In genomic region chr20:64057628-64058498, GRCh38 we compare ENCODE assay signal across 8 cellular contexts. TPM values are rescaled to one million over a fixed set of nuclear protein-coding genes. Genes with fewer than 3 reads are reported as not detected.
DNase-seq lines count a peak whose midpoint lies in the region; ATAC-seq, FAIRE-seq and TF ChIP-seq lines count a peak whose summit lies in the region.

No MANE protein-coding gene starts in this region.

- H4K20me1 ChIP-seq in H1 (replicated peaks in 1 of 2; ENCODE audit: control insufficient read depth in 1 of 2, insufficient read depth in 2 of 2, low read length in 2 of 2), result no peaks in the 10 kb centered on the region

- H3K23ac ChIP-seq in H1 (ENCODE audit: insufficient read length), result no peak overlapping the region

- no peak overlapping the region for H3K9ac ChIP-seq in H1 (replicated peaks in 1 of 4; ENCODE audit: extremely low read depth in 1 of 4, low read depth in 3 of 4, low read length in 3 of 4)

- no peaks in the 10 kb centered on the region for H3K9me3 Mint-ChIP-seq in HFFc6
- H3K9me3 Mint-ChIP-seq in naive thymus-derived CD8-positive, alpha-beta T cell, result no peaks in the 10 kb centered on the region

- 0 out of 2 replicates have a peak overlapping the region, but pooled peaks have one; percentile 19 for H2BK5ac ChIP-seq in H1 (ENCODE audit: low read depth, low read length)

- no peak overlapping the region for H2AK5ac ChIP-seq in H1 (ENCODE audit: low read depth, low read length)

- no peaks in the 10 kb centered on the region for H3K79me1 ChIP-seq in H1 (ENCODE audit: low read depth, low read length)

- POLR2A ChIA-PET in H1 (lab: Charles Lee; ENCODE audit: partially characterized antibody), result interaction anchor here (1.7 to 1.8 kb wide), 2 partner anchors 13 to 18 kb away, joined by 8 to 9 read pairs; no protein-coding TSS in a partner anchor
- POLR2A ChIA-PET in naive thymus-derived CD8-positive, alpha-beta T cell (lab: Charles Lee), result interaction anchor here (0.5 to 4.9 kb wide), 9 partner anchors 13 to 621 kb away, joined by 3 to 49 read pairs (median 4); partner anchors contain the start of genes LIME1, OPRL1, PRPF6 and RGS19

- no peaks in the 10 kb centered on the region for H3K79me2 ChIP-seq in H1 (ENCODE audit: control insufficient read depth in 1 of 2, insufficient read depth in 2 of 2, low read length in 2 of 2)

- H2BK120ac ChIP-seq in H1 (replicated peaks; ENCODE audit: low read depth, low read length), result no peak overlapping the region

- no peaks in the 10 kb centered on the region; the same call in 1 of the 2 replicates for H3K23me2 ChIP-seq in H1 (ENCODE audit: low read depth, low read length)

- no peak overlapping the region for H3K27ac ChIP-seq in H1 (ENCODE audit: low read depth, low read length)

- H3K4me2 ChIP-seq in H1 (ENCODE audit: insufficient read depth in 1 of 2, low read depth in 2 of 2, low read length in 2 of 2), result peak overlapping the region in 1 of 2 experiments; percentile 57; a peak in 1 of 4 replicates

- H3K4me1 ChIP-seq in H1 (replicated peaks in 1 of 4; ENCODE audit: control insufficient read depth in 3 of 4, insufficient read depth in 4 of 4, low read length in 3 of 4), result peaks cover 0 to 22% (median 14%) of the 10 kb centered on the region in 4 experiments; a peak in 6 of 7 replicates

- H2BK15ac ChIP-seq in H1 (ENCODE audit: low read length), result peak overlapping the region; percentile 98; the same call in 1 of the 2 replicates

- no peak overlapping the region for H3K27ac Mint-ChIP-seq in HFFc6
- peak overlapping the region in 7 of 10 donors; percentile 7 to 71 (median 57) for H3K27ac Mint-ChIP-seq in naive thymus-derived CD8-positive, alpha-beta T cell

- H3K9me3 ChIP-seq in H1 (ENCODE audit: insufficient read depth in 2 of 2, low read depth in 1 of 2, low read length in 1 of 2), result no peaks in the 10 kb centered on the region

- H3K14ac ChIP-seq in H1 (ENCODE audit: insufficient read length), result no peak overlapping the region

- no peak overlapping the region for H2AFZ ChIP-seq in H1 (ENCODE audit: low read length)

- TF ChIP-seq EP300 in H1 (IDR thresholded peaks at IDR 0.05; ENCODE audit: borderline replicate concordance in 1 of 2, low read depth in 2 of 2, low read length in 2 of 2), result peak in 1 of 2 experiments; percentile 4; a peak in 1 of 3 replicates

- H3K27me3 ChIP-seq in H1 (replicated peaks in 1 of 4; ENCODE audit: control insufficient read depth in 3 of 4, extremely low read depth in 1 of 4, insufficient read depth in 3 of 4, low read length in 3 of 4), result peaks cover 0 to 5% (median 2%) of the 10 kb centered on the region in 4 experiments; a peak in 2 of 7 replicates

- H3K56ac ChIP-seq in H1 (replicated peaks; ENCODE audit: insufficient read length, low read depth, low read length), result no peak overlapping the region

- peaks cover 5% of the 10 kb centered on the region; the same call in 1 of the 2 replicates for H3K27me3 Mint-ChIP-seq in HFFc6 (ENCODE audit: insufficient read depth)
- peaks cover 0 to 14% (median 8%) of the 10 kb centered on the region in 5 donors for H3K27me3 Mint-ChIP-seq in naive thymus-derived CD8-positive, alpha-beta T cell

- peak; percentile 88 to 92 for ATAC-seq in naive thymus-derived CD8-positive, alpha-beta T cell
- no peak for ATAC-seq in GM21717 (IDR thresholded peaks at IDR 0.05; ENCODE audit: unreplicated experiment)

- H3K36me3 ChIP-seq in H1 (ENCODE audit: control insufficient read depth in 2 of 4, insufficient read depth in 4 of 4, low read length in 3 of 4), result no peaks in the 10 kb centered on the region

- H2BK20ac ChIP-seq in H1 (ENCODE audit: low read length), result no peak overlapping the region; the same call in 1 of the 2 replicates

- no peak for FAIRE-seq in H1 (lab: Jason Lieb, UNC)

- no peak for TF ChIP-seq POLR2A in H1 (IDR thresholded peaks at IDR 0.05; ENCODE audit: control extremely low read depth in 1 of 2, low read depth in 2 of 2, low read length in 2 of 2)

- no peaks in the 10 kb centered on the region for H3K36me3 Mint-ChIP-seq in HFFc6 (ENCODE audit: low read depth)
- no peaks in the 10 kb centered on the region for H3K36me3 Mint-ChIP-seq in naive thymus-derived CD8-positive, alpha-beta T cell

- CTCF ChIA-PET in H1 (lab: Charles Lee; ENCODE audit: partially characterized antibody), result interaction anchor here (0.6 to 15.0 kb wide), 21 partner anchors 8 to 519 kb away, joined by 3 to 139 read pairs (median 4); partner anchors contain the start of genes C20orf204, LKAAEAR1, OPRL1 and RGS19

- peak; percentile 87 to 88 for TF ChIP-seq RAD21 in H1 (IDR thresholded peaks at IDR 0.05 in 1 of 2, conservative IDR thresholded peaks at IDR 0.05 in 1 of 2; ENCODE audit: low read depth in 2 of 2, low read length in 2 of 2)

- H3K4me3 ChIP-seq in H1 (ENCODE audit: extremely low read depth in 1 of 4, insufficient read depth in 2 of 4, low read depth in 3 of 4, low read length in 4 of 4), result peak overlapping the region in 1 of 4 experiments; percentile 7; a peak in 1 of 8 replicates

- H4K91ac ChIP-seq in H1 (replicated peaks; ENCODE audit: insufficient read length, low read length), result no peak overlapping the region

- TF ChIP-seq CTCF in HFFc6 (IDR thresholded peaks at IDR 0.05), result peak; percentile 92
- peak; percentile 91 to 97 (median 95) for TF ChIP-seq CTCF in H1 (IDR thresholded peaks at IDR 0.05; ENCODE audit: control extremely low read depth in 1 of 3, insufficient read depth in 1 of 3, low read depth in 1 of 3, low read length in 3 of 3)

- no peak overlapping the region for H4K5ac ChIP-seq in H1 (ENCODE audit: insufficient read length, low read depth, low read length)

- peak overlapping the region; percentile 93 for H3K4ac ChIP-seq in H1 (replicated peaks; ENCODE audit: insufficient read length, low read depth, low read length)

- H3K4me3 Mint-ChIP-seq in HFFc6, result no peak overlapping the region
- peak overlapping the region; percentile 15 to 74 (median 64) for H3K4me3 Mint-ChIP-seq in naive thymus-derived CD8-positive, alpha-beta T cell

- peak overlapping the region; percentile 88 for H4K8ac ChIP-seq in H1 (ENCODE audit: extremely low read depth, insufficient read depth, low read length)

- DNase-seq in COLO668 (lab: John Stamatoyannopoulos, UW; ENCODE audit: unreplicated experiment) (peak; percentile 78), HFFc6 (peak; percentile 30), NCI-H82 (lab: John Stamatoyannopoulos, UW) (peak; percentile 85), H1 (ENCODE audit: low read depth in 1 of 2, low spot score in 2 of 2) (peak in 1 of 2 experiments; percentile 98)
- peak; percentile 58 to 75 for DNase-seq in activated CD8-positive, alpha-beta memory T cell treated with anti-CD3 and anti-CD28 coated beads for 4 hours (ENCODE audit: low read depth in 2 of 2)
- DNase-seq in naive thymus-derived CD8-positive, alpha-beta T cell, result peak; percentile 62 to 89 (median 78)
- peak; percentile 46 to 80 (median 70) for DNase-seq in stimulated activated naive CD4-positive, alpha-beta T cell (lab: John Stamatoyannopoulos, UW)

- peaks cover 16% of the 10 kb centered on the region for H3K4me1 Mint-ChIP-seq in HFFc6 (ENCODE audit: low read depth)
- peaks cover 7 to 30% (median 18%) of the 10 kb centered on the region in 4 donors for H3K4me1 Mint-ChIP-seq in naive thymus-derived CD8-positive, alpha-beta T cell

- peak overlapping the region; percentile 62; the same call in 1 of the 2 replicates for H3K18ac ChIP-seq in H1 (ENCODE audit: extremely low read depth, low read length)

- H2BK12ac ChIP-seq in H1 (ENCODE audit: low read depth, low read length), result no peak overlapping the region; the same call in 1 of the 2 replicates

- 40% methylated on average over 30 of the region's 33 CpGs; no CpG with 5 or more reads in 1 of the 2 experiments for WGBS in H1 (ENCODE audit: extremely low coverage in 1 of 2, insufficient coverage in 1 of 2, insufficient read length in 1 of 2, insufficient replicate concordance in 2 of 2, low coverage in 1 of 2, low lambda C conversion rate in 2 of 2, missing lambda C conversion rate in 1 of 2), 2 experiments

RNA-seq across cellular contexts. Expression of gene TCEA2, which starts 5.1 kb away (rescaled TPM):
- 10 to 100 TPM; 36.8 to 47.4 (median 41.5) TPM for total RNA-seq in HFFc6 (2021; fragmentation: NEBNext Ultra II Directional; extraction: Animal tissue kit (Norgen Biotek cat#: 25700))
- total RNA-seq in H1 (2021; fragmentation: NEBNext Ultra II Directional; extraction: Animal tissue kit (Norgen Biotek cat#: 25700)), result 41.4 and 46.3 TPM in 2 replicates
- 42.3 and 66.0 TPM in 2 replicates for polyA plus RNA-seq in H1 (2011; rRNA removed)
- 52.5 TPM for polyA plus RNA-seq in H1 (2011; cell fraction: cytosol; rRNA removed)
- polyA plus RNA-seq in H1 (2011; cell fraction: nucleus; rRNA removed), result 118 TPM
- polyA plus RNA-seq in H1 (2012, experiment 1 of 2), result 34.2 to 60.1 TPM (median 48.8 TPM) in 4 replicates
- polyA plus RNA-seq in H1 (2012, experiment 2 of 2), result 35.4 TPM
- polyA plus RNA-seq in H1 (2013, experiment 1 of 2), result 55.3 TPM
- polyA plus RNA-seq in H1 (2013, experiment 2 of 2), result 51.7 TPM
- polyA minus RNA-seq in H1 (2011; rRNA and poly(A)+ RNA removed), result 9.5 and 12.8 TPM in 2 replicates
- polyA minus RNA-seq in H1 (2011; cell fraction: cytosol; rRNA and poly(A)+ RNA removed), result 14.2 TPM
- polyA minus RNA-seq in H1 (2011; cell fraction: nucleus; rRNA and poly(A)+ RNA removed), result 35.6 TPM
- 10 to 100 TPM; 42.0 to 42.7 TPM for total RNA-seq in naive thymus-derived CD8-positive, alpha-beta T cell
- polyA plus RNA-seq in naive thymus-derived CD8-positive, alpha-beta T cell, result 10 to 100 TPM; 22.5 to 33.0 (median 32.1) TPM

RNA-seq across cellular contexts. Expression of gene SOX18, which starts 8.4 kb away (rescaled TPM):
- total RNA-seq in HFFc6 (2021; fragmentation: NEBNext Ultra II Directional; extraction: Animal tissue kit (Norgen Biotek cat#: 25700)), result under 1 TPM in 2 of 6 experiments, not detected in 4; 0.10 to 0.17 TPM
- total RNA-seq in H1 (2021; fragmentation: NEBNext Ultra II Directional; extraction: Animal tissue kit (Norgen Biotek cat#: 25700)), result 0.23 TPM in 1 of 2 replicates, not detected in the other
- polyA plus RNA-seq in H1 (2011; rRNA removed), result 0.08 and 0.09 TPM in 2 replicates
- not detected for polyA plus RNA-seq in H1 (2011; cell fraction: cytosol; rRNA removed)
- polyA plus RNA-seq in H1 (2011; cell fraction: nucleus; rRNA removed), result 0.13 TPM
- 0.14 to 0.16 TPM in 2 of 4 replicates, not detected in the others for polyA plus RNA-seq in H1 (2012, experiment 1 of 2)
- polyA plus RNA-seq in H1 (2012, experiment 2 of 2), result 0.22 TPM
- 0.34 TPM for polyA plus RNA-seq in H1 (2013, experiment 1 of 2)
- 0.39 TPM for polyA plus RNA-seq in H1 (2013, experiment 2 of 2)
- polyA minus RNA-seq in H1 (2011; rRNA and poly(A)+ RNA removed), result not detected in 2 replicates
- polyA minus RNA-seq in H1 (2011; cell fraction: cytosol; rRNA and poly(A)+ RNA removed), result not detected
- 0.30 TPM for polyA minus RNA-seq in H1 (2011; cell fraction: nucleus; rRNA and poly(A)+ RNA removed)
- not detected for total RNA-seq in naive thymus-derived CD8-positive, alpha-beta T cell
- not detected for polyA plus RNA-seq in naive thymus-derived CD8-positive, alpha-beta T cell

RNA-seq across cellular contexts. Expression of gene RGS19, which starts 21.5 kb away (rescaled TPM):
- 10 to 100 TPM; 11.0 to 16.3 (median 12.9) TPM for total RNA-seq in HFFc6 (2021; fragmentation: NEBNext Ultra II Directional; extraction: Animal tissue kit (Norgen Biotek cat#: 25700))
- total RNA-seq in H1 (2021; fragmentation: NEBNext Ultra II Directional; extraction: Animal tissue kit (Norgen Biotek cat#: 25700)), result 12.7 and 13.1 TPM in 2 replicates
- 16.8 and 21.9 TPM in 2 replicates for polyA plus RNA-seq in H1 (2011; rRNA removed)
- polyA plus RNA-seq in H1 (2011; cell fraction: cytosol; rRNA removed), result 14.6 TPM
- 18.9 TPM for polyA plus RNA-seq in H1 (2011; cell fraction: nucleus; rRNA removed)
- 9.5 to 12.1 TPM (median 10.6 TPM) in 4 replicates for polyA plus RNA-seq in H1 (2012, experiment 1 of 2)
- 8.8 TPM for polyA plus RNA-seq in H1 (2012, experiment 2 of 2)
- 9.0 TPM for polyA plus RNA-seq in H1 (2013, experiment 1 of 2)
- polyA plus RNA-seq in H1 (2013, experiment 2 of 2), result 8.9 TPM
- polyA minus RNA-seq in H1 (2011; rRNA and poly(A)+ RNA removed), result 4.3 and 4.8 TPM in 2 replicates
- 8.7 TPM for polyA minus RNA-seq in H1 (2011; cell fraction: cytosol; rRNA and poly(A)+ RNA removed)
- polyA minus RNA-seq in H1 (2011; cell fraction: nucleus; rRNA and poly(A)+ RNA removed), result 6.3 TPM
- 10 to 100 TPM; 16.9 to 20.7 TPM for total RNA-seq in naive thymus-derived CD8-positive, alpha-beta T cell
- polyA plus RNA-seq in naive thymus-derived CD8-positive, alpha-beta T cell, result 10 to 100 TPM; 50.9 to 67.5 (median 59.4) TPM

RNA-seq across cellular contexts. Expression of gene C20orf204, which starts 21.9 kb away (rescaled TPM):
- under 1 TPM; 0.32 to 0.57 (median 0.42) TPM for total RNA-seq in HFFc6 (2021; fragmentation: NEBNext Ultra II Directional; extraction: Animal tissue kit (Norgen Biotek cat#: 25700))
- total RNA-seq in H1 (2021; fragmentation: NEBNext Ultra II Directional; extraction: Animal tissue kit (Norgen Biotek cat#: 25700)), result 0.52 and 0.61 TPM in 2 replicates
- polyA plus RNA-seq in H1 (2011; rRNA removed), result 0.39 and 0.96 TPM in 2 replicates
- polyA plus RNA-seq in H1 (2011; cell fraction: cytosol; rRNA removed), result 0.36 TPM
- polyA plus RNA-seq in H1 (2011; cell fraction: nucleus; rRNA removed), result 2.6 TPM
- polyA plus RNA-seq in H1 (2012, experiment 1 of 2), result 0.10 to 0.39 TPM (median 0.25 TPM) in 4 replicates
- polyA plus RNA-seq in H1 (2012, experiment 2 of 2), result 0.13 TPM
- 0.57 TPM for polyA plus RNA-seq in H1 (2013, experiment 1 of 2)
- polyA plus RNA-seq in H1 (2013, experiment 2 of 2), result 0.40 TPM
- polyA minus RNA-seq in H1 (2011; rRNA and poly(A)+ RNA removed), result 0.29 and 0.41 TPM in 2 replicates
- 0.22 TPM for polyA minus RNA-seq in H1 (2011; cell fraction: cytosol; rRNA and poly(A)+ RNA removed)
- 2.3 TPM for polyA minus RNA-seq in H1 (2011; cell fraction: nucleus; rRNA and poly(A)+ RNA removed)
- total RNA-seq in naive thymus-derived CD8-positive, alpha-beta T cell, result 1 to 10 TPM; 5.6 to 5.8 TPM
- polyA plus RNA-seq in naive thymus-derived CD8-positive, alpha-beta T cell, result under 1 TPM in 1 of 3 donors, not detected in 2; 0.54 TPM

RNA-seq across cellular contexts. Expression of gene OPRL1, which starts 22.0 kb away (rescaled TPM):
- total RNA-seq in HFFc6 (2021; fragmentation: NEBNext Ultra II Directional; extraction: Animal tissue kit (Norgen Biotek cat#: 25700)), result under 1 TPM; 0.27 to 1.00 (median 0.41) TPM
- total RNA-seq in H1 (2021; fragmentation: NEBNext Ultra II Directional; extraction: Animal tissue kit (Norgen Biotek cat#: 25700)), result 0.52 and 0.63 TPM in 2 replicates
- polyA plus RNA-seq in H1 (2011; rRNA removed), result 0.98 and 2.0 TPM in 2 replicates
- 1.3 TPM for polyA plus RNA-seq in H1 (2011; cell fraction: cytosol; rRNA removed)
- 2.1 TPM for polyA plus RNA-seq in H1 (2011; cell fraction: nucleus; rRNA removed)
- polyA plus RNA-seq in H1 (2012, experiment 1 of 2), result 0.52 to 1.4 TPM (median 1.1 TPM) in 4 replicates
- polyA plus RNA-seq in H1 (2012, experiment 2 of 2), result 0.81 TPM
- polyA plus RNA-seq in H1 (2013, experiment 1 of 2), result 0.39 TPM
- polyA plus RNA-seq in H1 (2013, experiment 2 of 2), result 0.46 TPM
- 1.2 and 1.4 TPM in 2 replicates for polyA minus RNA-seq in H1 (2011; rRNA and poly(A)+ RNA removed)
- 1.4 TPM for polyA minus RNA-seq in H1 (2011; cell fraction: cytosol; rRNA and poly(A)+ RNA removed)
- polyA minus RNA-seq in H1 (2011; cell fraction: nucleus; rRNA and poly(A)+ RNA removed), result 0.50 TPM
- 1 to 10 TPM in 1 of 2 experiments, under 1 TPM in 1; 0.91 to 1.1 TPM for total RNA-seq in naive thymus-derived CD8-positive, alpha-beta T cell
- polyA plus RNA-seq in naive thymus-derived CD8-positive, alpha-beta T cell, result 1 to 10 TPM in 1 of 3 donors, under 1 TPM in 2; 0.77 to 1.6 (median 0.82) TPM
